1 cellular context compared by ENCODE assay signal in genomic region chr1:93501399-93501798, GRCh38.
TF ChIP-seq lines count a peak whose summit lies in the region.

No MANE protein-coding gene starts in this region.

TF ChIP-seq in K562, 482 proteins besides CTCF, POLR2A, EP300 and RAD21 (continued from another document and continues in another):
- TF ChIP-seq ZNF280A (IDR thresholded peaks at IDR 0.05; ENCODE audit: low read depth, partially characterized antibody), result no peak
- no peak for TF ChIP-seq ELF4 (CRISPR knock-in tag; IDR thresholded peaks at IDR 0.05)
- no peak for TF ChIP-seq TFAM (CRISPR knock-in tag; conservative IDR thresholded peaks at IDR 0.05)
- no peak for TF ChIP-seq ZNF239 (CRISPR knock-in tag; IDR thresholded peaks at IDR 0.05)
- TF ChIP-seq RBM14 (IDR thresholded peaks at IDR 0.05; ENCODE audit: borderline replicate concordance, insufficient read depth, low read depth, low read length), result no peak
- no peak for TF ChIP-seq SMARCB1 (IDR thresholded peaks at IDR 0.05; ENCODE audit: insufficient read length, low read depth)
- no peak for TF ChIP-seq PRMT5 (CRISPR knock-in tag; IDR thresholded peaks at IDR 0.05)
- no peak for TF ChIP-seq SRF (CRISPR knock-in tag; IDR thresholded peaks at IDR 0.05)
- 0 out of 2 replicates have a peak, but pooled peaks have one; percentile 38 for TF ChIP-seq LEF1 (IDR thresholded peaks at IDR 0.05)
- TF ChIP-seq USF1 (CRISPR knock-in tag; IDR thresholded peaks at IDR 0.05), result no peak
- peak; percentile 55; the same call in 1 of the 2 replicates for TF ChIP-seq CBFA2T3 (IDR thresholded peaks at IDR 0.05)
- TF ChIP-seq POLR2AphosphoS2 (IDR thresholded peaks at IDR 0.05; ENCODE audit: low read length), result no peak
- no peak for TF ChIP-seq TOE1 (IDR thresholded peaks at IDR 0.05; ENCODE audit: borderline replicate concordance)
- TF ChIP-seq TOE1 (CRISPR knock-in tag; IDR thresholded peaks at IDR 0.05; ENCODE audit: borderline replicate concordance, low read depth), result no peak
- TF ChIP-seq ZBED1 (IDR thresholded peaks at IDR 0.05), result no peak
- TF ChIP-seq MYC (IDR thresholded peaks at IDR 0.05; ENCODE audit: low read depth, low read length), result 0 out of 2 replicates have a peak, but pooled peaks have one; percentile 9
- no peak for TF ChIP-seq MYC (CRISPR knock-in tag; IDR thresholded peaks at IDR 0.05; ENCODE audit: borderline replicate concordance, low read depth)
- no peak for TF ChIP-seq MBD1 (CRISPR knock-in tag; IDR thresholded peaks at IDR 0.05)
- TF ChIP-seq POLR2AphosphoS5 (IDR thresholded peaks at IDR 0.05; ENCODE audit: control insufficient read depth, insufficient read depth, low read depth, low read length), result peak; percentile 47; the same call in 1 of the 2 replicates
- no peak for TF ChIP-seq ZNF740 (CRISPR knock-in tag; IDR thresholded peaks at IDR 0.05)
- TF ChIP-seq ZNF740 (tag; IDR thresholded peaks at IDR 0.05), result no peak
- TF ChIP-seq CBX2 (IDR thresholded peaks at IDR 0.05; ENCODE audit: insufficient read depth, low read length, poor library complexity, severe bottlenecking), result no peak
- no peak for TF ChIP-seq FOXK1 (CRISPR knock-in tag; IDR thresholded peaks at IDR 0.05; ENCODE audit: borderline replicate concordance)
- no peak for TF ChIP-seq USF2 (CRISPR knock-in tag; IDR thresholded peaks at IDR 0.05)
- 0 out of 4 replicates have a peak, but pooled peaks of 1 of the 2 experiments have one; percentile 24 for TF ChIP-seq SIX5 (IDR thresholded peaks at IDR 0.05; ENCODE audit: borderline replicate concordance in 1 of 2, insufficient read depth in 1 of 2, low read depth in 1 of 2, low read length in 2 of 2)
- no peak for TF ChIP-seq ELF1 (tag; IDR thresholded peaks at IDR 0.05)
- no peak for TF ChIP-seq CBX8 (IDR thresholded peaks at IDR 0.05; ENCODE audit: borderline replicate concordance, extremely low read depth, low read depth, low read length, poor library complexity, severe bottlenecking)
- TF ChIP-seq CTBP1 (IDR thresholded peaks at IDR 0.05; ENCODE audit: borderline replicate concordance), result no peak
- no peak for TF ChIP-seq NR4A1 (CRISPR knock-in tag; IDR thresholded peaks at IDR 0.05)
- no peak for TF ChIP-seq NR4A1 (tag; IDR thresholded peaks at IDR 0.05)
- TF ChIP-seq SETDB1 (IDR thresholded peaks at IDR 0.05; ENCODE audit: low read length), result no peak
- TF ChIP-seq NR2F6 (CRISPR knock-in tag; IDR thresholded peaks at IDR 0.05), result no peak
- TF ChIP-seq STAT5B (CRISPR knock-in tag; IDR thresholded peaks at IDR 0.05), result no peak
- TF ChIP-seq CHD7 (IDR thresholded peaks at IDR 0.05; ENCODE audit: low read depth, low read length), result no peak
- TF ChIP-seq MYNN (IDR thresholded peaks at IDR 0.05), result no peak
- no peak for TF ChIP-seq MYNN (CRISPR knock-in tag; IDR thresholded peaks at IDR 0.05)
- no peak; the same call in 1 of the 2 replicates for TF ChIP-seq TAL1 (IDR thresholded peaks at IDR 0.05)
- TF ChIP-seq THAP7 (CRISPR knock-in tag; IDR thresholded peaks at IDR 0.05), result no peak
- TF ChIP-seq PHB (CRISPR knock-in tag; IDR thresholded peaks at IDR 0.05), result no peak
- TF ChIP-seq MNT (conservative IDR thresholded peaks at IDR 0.05), result 0 out of 4 replicates have a peak, but pooled peaks of 1 of the 2 experiments have one; percentile 23
- TF ChIP-seq E2F6 (IDR thresholded peaks at IDR 0.05; ENCODE audit: borderline replicate concordance in 1 of 2, extremely low read depth in 1 of 2, insufficient read depth in 1 of 2, insufficient read length in 1 of 2, low read depth in 1 of 2, low read length in 1 of 2, poor library complexity in 1 of 2, severe bottlenecking in 1 of 2), result no peak
- peak in 1 of 2 experiments; percentile 43; a peak in 1 of 4 replicates for TF ChIP-seq TRIM24 (IDR thresholded peaks at IDR 0.05)
